Comparison of ENCODE assay signal across 13 cellular contexts in genomic region chr19:13025819-13026477, GRCh38. TPM values are rescaled to one million over a fixed set of nuclear protein-coding genes. Genes with fewer than 3 reads are reported as not detected.
A peak's percentile ranks its signal among the peaks of the same experiment; 100 is the strongest.
DNase-seq lines count a peak whose midpoint lies in the region; ATAC-seq and TF ChIP-seq lines count a peak whose summit lies in the region.
"Had no signal": no experiment of that assay in that cellular context is flagged by ENCODE, and none has a peak within 500 bp of the region (broad histone marks: within the 10 kb centered on the region; RNA-seq: fewer than 3 reads in every experiment).

No MANE protein-coding gene starts in this region.

- TF ChIP-seq EP300 in sigmoid colon (IDR thresholded peaks at IDR 0.05) = no peak

- whole genome bisulfite sequencing in sigmoid colon, 2 donors = 14 to 55% methylated on average over 7 of the region's 7 CpGs
- WGBS in endodermal cell (ENCODE audit: insufficient coverage in 1 of 2, insufficient read length in 1 of 2), 2 experiments = 54 to 60% methylated on average over 4 to 7 of the region's 7 CpGs

- POLR2A ChIA-PET in OCI-LY7 (lab: Charles Lee) = no interaction called here

- no TSS peak for BruUV-seq in OCI-LY7 (replicated peaks; lab: Mats Ljungman, UMichigan)

- H3K27me3 Mint-ChIP-seq in endodermal cell (ENCODE audit: insufficient read depth) = peaks cover 99% of the 10 kb centered on the region

- H3K9me3 ChIP-seq in BE2C = no peaks in the 10 kb centered on the region
- no peaks in the 10 kb centered on the region for H3K9me3 ChIP-seq in SJCRH30 (replicated peaks)
- no peaks in the 10 kb centered on the region for H3K9me3 ChIP-seq in sigmoid colon
- H3K9me3 ChIP-seq in OCI-LY7 (ENCODE audit: low read length) = no peaks in the 10 kb centered on the region
- no peaks in the 10 kb centered on the region for H3K9me3 ChIP-seq in endodermal cell (ENCODE audit: control insufficient read depth, low read length)

- H3K27ac Mint-ChIP-seq in endodermal cell = no peak overlapping the region
- H3K27ac Mint-ChIP-seq: activated T-helper 2 cell treated with anti-CD3 and anti-CD28 coated beads, Interferon-gamma antibody, Interleukin-2, Interleukin-4, amounts not matched to agents 10 μg/mL and 5 μg/mL and 100 μg/mL, durations not matched to agents 14 hours and 24 hours and 36 hours; neural progenitor cell had no signal

- H4K20me1 ChIP-seq in OCI-LY7 (ENCODE audit: insufficient read depth, low read length) = no peaks in the 10 kb centered on the region

- no peak overlapping the region for H2AFZ ChIP-seq in OCI-LY7 (ENCODE audit: low read length)
- H2AFZ ChIP-seq: neural progenitor cell had no signal

- H3K4me1 Mint-ChIP-seq in endodermal cell = peaks cover 10% of the 10 kb centered on the region

- no peak for ATAC-seq in HG03457 (IDR thresholded peaks at IDR 0.05; ENCODE audit: unreplicated experiment)
- no peak for ATAC-seq in GM18873 (IDR thresholded peaks at IDR 0.05; ENCODE audit: low FRiP score, unreplicated experiment)

- no peak for TF ChIP-seq POLR2A in sigmoid colon (IDR thresholded peaks at IDR 0.05)

- no peaks in the 10 kb centered on the region for H3K9me3 Mint-ChIP-seq in endodermal cell
- H3K9me3 Mint-ChIP-seq: activated T-helper 2 cell treated with anti-CD3 and anti-CD28 coated beads, Interferon-gamma antibody, Interleukin-2, Interleukin-4, amounts not matched to agents 10 μg/mL and 5 μg/mL and 100 μg/mL, durations not matched to agents 14 hours and 24 hours and 36 hours had no signal

- H3K27me3 ChIP-seq in BE2C (no peaks in the 10 kb centered on the region), SJCRH30 (no peaks in the 10 kb centered on the region), sigmoid colon (no peaks in the 10 kb centered on the region), endodermal cell (ENCODE audit: control insufficient read depth, insufficient read depth, low read length, poor library complexity, severe bottlenecking) (peaks cover 100% of the 10 kb centered on the region)

- H3K36me3 ChIP-seq in BE2C (peaks cover 10% of the 10 kb centered on the region), SJCRH30 (peaks cover 7% of the 10 kb centered on the region; the same call in 1 of the 2 replicates), sigmoid colon (peaks cover 0 to 3% (median 0%) of the 10 kb centered on the region in 4 donors), OCI-LY7 (ENCODE audit: insufficient read depth, low read length) (no peaks in the 10 kb centered on the region), endodermal cell (ENCODE audit: control insufficient read depth, insufficient read depth, low read length) (no peaks in the 10 kb centered on the region)
- H3K36me3 ChIP-seq: neural progenitor cell had no signal

- no peaks in the 10 kb centered on the region for H3K36me3 Mint-ChIP-seq in endodermal cell (ENCODE audit: low read depth)
- H3K36me3 Mint-ChIP-seq: neural progenitor cell had no signal

- H3K4me2 ChIP-seq in OCI-LY7 (ENCODE audit: low read length) = no peak overlapping the region
- H3K4me2 ChIP-seq: neural progenitor cell had no signal

- H3K4me3 ChIP-seq in BE2C (ENCODE audit: low read depth, low read length) (peak overlapping the region; percentile 68), SJCRH30 (peak overlapping the region; percentile 20), fibroblast of mammary gland (ENCODE audit: control insufficient read depth, low read depth, low read length) (peak overlapping the region; percentile 53), sigmoid colon (peak overlapping the region; percentile 2 to 49 (median 41)), OCI-LY7 (ENCODE audit: low read depth, low read length, poor library complexity, severe bottlenecking) (no peak overlapping the region), endodermal cell (ENCODE audit: low read length) (no peak overlapping the region)
- H3K4me3 ChIP-seq: neural progenitor cell had no signal

- TF ChIP-seq CTCF in BE2C (IDR thresholded peaks at IDR 0.05; ENCODE audit: low read depth, low read length) = no peak
- TF ChIP-seq CTCF in fibroblast of mammary gland (conservative IDR thresholded peaks at IDR 0.05; ENCODE audit: control insufficient read depth, insufficient read depth, low read depth, low read length) = no peak
- no peak for TF ChIP-seq CTCF in sigmoid colon (IDR thresholded peaks at IDR 0.05)
- no peak for TF ChIP-seq CTCF in OCI-LY7 (conservative IDR thresholded peaks at IDR 0.05; ENCODE audit: low read length)
- TF ChIP-seq CTCF in endodermal cell (conservative IDR thresholded peaks at IDR 0.05) = no peak

- H3K9ac ChIP-seq in endodermal cell (ENCODE audit: extremely low read depth, low read length, poor library complexity, severe bottlenecking) = no peak overlapping the region
- H3K9ac ChIP-seq: neural progenitor cell had no signal

- H3K27ac ChIP-seq in SJCRH30 (peak overlapping the region; percentile 3; the same call in 1 of the 2 replicates), sigmoid colon (peak overlapping the region; percentile 91 to 98 (median 95)), OCI-LY7 (ENCODE audit: low read depth, low read length, poor library complexity, severe bottlenecking) (no peak overlapping the region), endodermal cell (ENCODE audit: low read depth, low read length) (no peak overlapping the region)
- H3K27ac ChIP-seq: neural progenitor cell had no signal

- no peaks in the 10 kb centered on the region for H3K9me2 ChIP-seq in OCI-LY7 (ENCODE audit: insufficient read depth, low read length)

- intact Hi-C loops in sigmoid colon (cut with DNase I) = loop anchor here (10.0 kb wide), 1 partner anchor 819 kb away; no protein-coding TSS in a partner anchor
- intact Hi-C loops in OCI-LY7 (cut with micrococcal nuclease; ENCODE audit: unreplicated experiment) = no loop called here

- H3K79me2 ChIP-seq in OCI-LY7 (ENCODE audit: insufficient read depth, low read depth, low read length) = no peaks in the 10 kb centered on the region

- CTCF ChIA-PET in OCI-LY7 (lab: Charles Lee; ENCODE audit: unreplicated experiment) = no interaction called here

- DNase-seq in BE2C (no peak), SJCRH30 (no peak), fibroblast of mammary gland (ENCODE audit: low read depth) (no peak), sigmoid colon (no peak), OCI-LY7 (ENCODE audit: low spot score) (no peak), endodermal cell (no peak)
- DNase-seq: DND-41, foreskin melanocyte, T-helper 1 cell had no signal

- H3K4me1 ChIP-seq in BE2C = peaks cover 13% of the 10 kb centered on the region
- H3K4me1 ChIP-seq in SJCRH30 = peaks cover 44% of the 10 kb centered on the region
- peaks cover 0 to 97% (median 89%) of the 10 kb centered on the region in 4 donors for H3K4me1 ChIP-seq in sigmoid colon
- H3K4me1 ChIP-seq in OCI-LY7 (ENCODE audit: insufficient read depth, low read length, poor library complexity, severe bottlenecking) = no peaks in the 10 kb centered on the region
- no peaks in the 10 kb centered on the region for H3K4me1 ChIP-seq in endodermal cell (ENCODE audit: control insufficient read depth, insufficient read depth, low read length)

- no peak overlapping the region for H3K4me3 Mint-ChIP-seq in endodermal cell
- H3K4me3 Mint-ChIP-seq: neural progenitor cell had no signal

RNA-seq across cellular contexts. Expression of gene NFIX, which starts 30.7 kb away (rescaled TPM):
- 34.1 TPM for polyA plus RNA-seq in BE2C (2012; ENCODE audit: insufficient read depth, insufficient read length, low read depth)
- total RNA-seq in SJCRH30 (2014; rRNA removed; shearing (Covaris generic)) = 20.2 and 22.4 TPM in 2 replicates
- total RNA-seq in sigmoid colon = 100 to 1,000 TPM in 1 of 4 donors, 10 to 100 TPM in 3; 44.1 to 104 (median 58.5) TPM
- polyA plus RNA-seq in sigmoid colon = 10 to 100 TPM; 10.6 to 28.2 (median 22.2) TPM
- total RNA-seq in OCI-LY7 (2014; rRNA removed; shearing (Covaris generic)) = 0.03 and 0.16 TPM in 2 replicates
- total RNA-seq in OCI-LY7 (2022) = 0.68 and 0.72 TPM in 2 replicates
- total RNA-seq in endodermal cell = under 1 TPM; 0.22 to 0.40 TPM
- 0.93 TPM for polyA plus RNA-seq in endodermal cell (2013, experiment 1 of 2)
- polyA plus RNA-seq in endodermal cell (2013, experiment 2 of 2) = 0.70 TPM

RNA-seq across cellular contexts. Expression of gene DAND5, which starts 56.6 kb away (rescaled TPM):
- 0.25 TPM for polyA plus RNA-seq in BE2C (2012; ENCODE audit: insufficient read depth, insufficient read length, low read depth)
- total RNA-seq in SJCRH30 (2014; rRNA removed; shearing (Covaris generic)) = not detected in 2 replicates
- total RNA-seq in sigmoid colon (1 to 10 TPM; 1.2 to 2.0 (median 1.7) TPM), OCI-LY7 (2022) (0.77 and 0.84 TPM in 2 replicates), endodermal cell (under 1 TPM; 0.13 to 0.40 TPM)
- under 1 TPM in 1 of 3 donors, not detected in 2; 0.13 TPM for polyA plus RNA-seq in sigmoid colon
- 0.06 and 0.18 TPM in 2 replicates for total RNA-seq in OCI-LY7 (2014; rRNA removed; shearing (Covaris generic))
- not detected for polyA plus RNA-seq in endodermal cell (2013, experiment 1 of 2)
- polyA plus RNA-seq in endodermal cell (2013, experiment 2 of 2) = not detected

Comparison
In these comparisons a context has a peak if more than half of its experiments do, and no peak if none do; other contexts are left out.
1. H3K4me3 ChIP-seq: peak in BE2C (single experiment), SJCRH30 (single experiment), fibroblast of mammary gland (single experiment) and sigmoid colon (4 of 4); none in OCI-LY7 (single experiment) and endodermal cell (single experiment).
2. H3K27ac ChIP-seq: peak in SJCRH30 (single experiment) and sigmoid colon (4 of 4); none in OCI-LY7 (single experiment) and endodermal cell (single experiment).
3. RNA of gene NFIX, which starts 30.7 kb away (total RNA-seq): 44.1 to 104 TPM in sigmoid colon and 20.2 to 22.4 TPM in SJCRH30; 0.03 to 0.72 TPM in OCI-LY7 and 0.22 to 0.40 TPM in endodermal cell; every median in the first group is over 10 times any median in the second.